ENCODE assay signal across 20 cellular contexts in the genomic region with DNA sequence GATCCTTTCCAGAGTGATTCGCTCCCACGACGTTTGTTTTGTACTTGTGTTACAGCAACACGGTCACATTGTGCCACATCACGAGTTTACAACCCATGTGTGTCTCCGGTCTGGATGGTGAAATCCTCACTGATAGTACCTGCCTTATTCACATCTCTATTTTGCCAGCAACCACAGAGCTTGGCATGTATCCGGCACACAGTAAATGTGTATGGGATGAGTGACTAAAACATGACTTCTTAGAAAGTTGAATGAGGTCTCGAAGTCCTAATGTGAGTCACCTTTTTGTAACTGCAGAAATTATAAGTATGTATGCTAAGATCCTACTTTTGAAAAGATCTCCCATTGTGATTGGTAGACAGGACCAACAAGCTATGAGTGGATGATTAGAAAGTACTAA. TPM values are rescaled to one million over a fixed set of nuclear protein-coding genes. Genes with fewer than 3 reads are reported as not detected.
DNase-seq lines count a peak whose midpoint lies in the region; FAIRE-seq and TF ChIP-seq lines count a peak whose summit lies in the region.
"Had no signal": no experiment of that assay in that cellular context is flagged by ENCODE, and none has a peak within 500 bp of the region (broad histone marks: within the 10 kb centered on the region; RNA-seq: fewer than 3 reads in every experiment).

No MANE protein-coding gene starts in this region.

- intact Hi-C loops in mammary epithelial cell (cut with micrococcal nuclease), result no loop called here
- intact Hi-C loops in ovary (cut with DNase I), result no loop called here

- H3K79me2 ChIP-seq in mammary epithelial cell (ENCODE audit: insufficient read depth, low read length), result no peaks in the 10 kb centered on the region

- H3K9me3 ChIP-seq in mammary epithelial cell (replicated peaks; ENCODE audit: insufficient read depth, low read length) (no peaks in the 10 kb centered on the region), ovary (no peaks in the 10 kb centered on the region)
- H3K9me3 ChIP-seq: SJSA1 had no signal

- TF ChIP-seq EP300 in ovary (IDR thresholded peaks at IDR 0.05), result no peak

- BruUV-seq in mammary epithelial cell (replicated peaks; lab: Mats Ljungman, UMichigan), result no TSS peak

- H3K4me3 ChIP-seq in mammary epithelial cell (replicated peaks in 1 of 3; ENCODE audit: insufficient read depth in 1 of 3, low read depth in 2 of 3, low read length in 3 of 3), result no peak overlapping the region
- H3K4me3 ChIP-seq in ovary, result no peak overlapping the region
- H3K4me3 ChIP-seq: SJSA1 had no signal

- POLR2A ChIA-PET in HEK293T (lab: Yijun Ruan, JAX), result no interaction called here

- CTCF ChIA-PET in mammary epithelial cell (lab: Charles Lee; ENCODE audit: low non-redundant PET) (no interaction called here), HEK293T (lab: Yijun Ruan, JAX) (no interaction called here)

- H3K36me3 ChIP-seq in mammary epithelial cell (ENCODE audit: insufficient read depth, low read length) (no peaks in the 10 kb centered on the region), ovary (no peaks in the 10 kb centered on the region)
- H3K36me3 ChIP-seq: SJSA1 had no signal

- H3K4me1 ChIP-seq in mammary epithelial cell (ENCODE audit: insufficient read depth, low read length) (no peaks in the 10 kb centered on the region), ovary (ENCODE audit: insufficient read depth) (no peaks in the 10 kb centered on the region)
- H3K4me1 ChIP-seq: SJSA1 had no signal

- no peak overlapping the region for H3K4me2 ChIP-seq in mammary epithelial cell (ENCODE audit: insufficient read depth, low read depth, low read length)

- peak; percentile 65 for DNase-seq in HS-5 (ENCODE audit: low read depth)
- peak; percentile 26 for DNase-seq in RKO (ENCODE audit: low spot score)
- peak; percentile 73 for DNase-seq in mammary epithelial cell
- DNase-seq in glomerular visceral epithelial cell (ENCODE audit: extremely low spot score), result peak; percentile 59
- DNase-seq in HEK293T (ENCODE audit: extremely low spot score), result no peak
- DNase-seq in HTR-8/SVneo (ENCODE audit: insufficient read length, low spot score), result no peak
- no peak for DNase-seq in ovary
- DNase-seq in DMS53 (lab: John Stamatoyannopoulos, UW), result no peak
- DNase-seq: AML-193, DMS79, H7, Kasumi-1, NCI-H1105, NCI-H1694 treated with DMSO at 0.1 percent for 48 hours, NCI-H2107, NCI-H2227 treated with DMSO at 0.1 percent for 48 hours, NCI-H524 treated with DMSO at 0.1 percent for 48 hours had no signal

- H3K27ac ChIP-seq in mammary epithelial cell (ENCODE audit: insufficient read depth, low read depth, low read length), result no peak overlapping the region
- H3K27ac ChIP-seq in ovary, result no peak overlapping the region
- H3K27ac ChIP-seq: C4-2B, SJSA1 had no signal

- TF ChIP-seq POLR2A in ovary (IDR thresholded peaks at IDR 0.05), result no peak

- no peak for TF ChIP-seq CTCF in mammary epithelial cell (conservative IDR thresholded peaks at IDR 0.05 in 1 of 2, IDR thresholded peaks at IDR 0.05 in 1 of 2; ENCODE audit: extremely low read depth in 1 of 2, insufficient read depth in 1 of 2, low read depth in 1 of 2, low read length in 2 of 2)
- TF ChIP-seq CTCF in ovary (IDR thresholded peaks at IDR 0.05), result no peak

- in situ Hi-C loops in mammary epithelial cell (cut with MboI; ENCODE audit: low sequenced_read_pairs in 2 of 2), result no loop called here

- WGBS in mammary epithelial cell (ENCODE audit: low coverage, missing lambda C conversion rate), result 68% methylated on average over 8 of the region's 8 CpGs
- 95 to 96% (median 96%) methylated on average over 8 of the region's 8 CpGs for whole genome bisulfite sequencing in ovary, 3 donors

- no peak overlapping the region for H2AFZ ChIP-seq in mammary epithelial cell (ENCODE audit: low read depth, low read length)

- dilution Hi-C loops in mammary epithelial cell (cut with HindIII; ENCODE audit: low sequenced_read_pairs), result no loop called here

- no peak for FAIRE-seq in HTR-8/SVneo (lab: Jason Lieb, UNC)
- FAIRE-seq: D721Med had no signal

- H3K27me3 ChIP-seq in mammary epithelial cell (ENCODE audit: insufficient read depth, low read length) (peaks cover 2% of the 10 kb centered on the region), ovary (no peaks in the 10 kb centered on the region)

- no peak overlapping the region for H3K9ac ChIP-seq in mammary epithelial cell (ENCODE audit: insufficient read depth, low read length)

- H4K20me1 ChIP-seq in mammary epithelial cell (ENCODE audit: insufficient read depth, low read length), result no peaks in the 10 kb centered on the region

TF ChIP-seq in HEK293T, 16 proteins besides CTCF, POLR2A, EP300 and RAD21:
- no peak for TF ChIP-seq CTBP1 (IDR thresholded peaks at IDR 0.05; ENCODE audit: borderline replicate concordance)
- TF ChIP-seq NFRKB (IDR thresholded peaks at IDR 0.05), result no peak
- TF ChIP-seq SP1 (IDR thresholded peaks at IDR 0.05), result no peak
- TF ChIP-seq HDGF (IDR thresholded peaks at IDR 0.05; ENCODE audit: borderline replicate concordance), result no peak
- no peak for TF ChIP-seq FOXK2 (IDR thresholded peaks at IDR 0.05)
- TF ChIP-seq ZNF384 (IDR thresholded peaks at IDR 0.05), result no peak
- no peak for TF ChIP-seq FOXA1 (IDR thresholded peaks at IDR 0.05)
- TF ChIP-seq PKNOX1 (IDR thresholded peaks at IDR 0.05), result no peak
- TF ChIP-seq SUZ12 (IDR thresholded peaks at IDR 0.05), result no peak
- TF ChIP-seq L3MBTL2 (conservative IDR thresholded peaks at IDR 0.05), result no peak
- TF ChIP-seq TARDBP (IDR thresholded peaks at IDR 0.05), result no peak
- no peak for TF ChIP-seq ELF4 (IDR thresholded peaks at IDR 0.05)
- no peak for TF ChIP-seq BHLHE40 (IDR thresholded peaks at IDR 0.05; ENCODE audit: borderline replicate concordance)
- TF ChIP-seq ARNT (IDR thresholded peaks at IDR 0.05), result no peak
- no peak for TF ChIP-seq FOXM1 (IDR thresholded peaks at IDR 0.05; ENCODE audit: borderline replicate concordance)

RNA-seq across cellular contexts. Expression of gene STOX2, which starts 7.5 kb away (rescaled TPM):
- 10 to 100 TPM in 1 of 2 donors, 1 to 10 TPM in 1; 2.5 to 15.5 TPM for total RNA-seq in mammary epithelial cell
- 1.8 TPM for polyA plus RNA-seq in mammary epithelial cell
- not detected for polyA minus RNA-seq in mammary epithelial cell
- 10 to 100 TPM in 3 of 7 donors, 1 to 10 TPM in 4; 2.6 to 16.4 (median 7.7) TPM for total RNA-seq in ovary
- 1 to 10 TPM; 2.2 to 3.8 TPM for polyA plus RNA-seq in ovary

Comparison
In these comparisons a context has a peak if more than half of its experiments do, and no peak if none do; other contexts are left out.
1. DNase-seq: peak in HS-5 (single experiment), RKO (single experiment), mammary epithelial cell (single experiment) and glomerular visceral epithelial cell (single experiment); none in HEK293T (single experiment), HTR-8/SVneo (single experiment), ovary (0 of 5) and DMS53 (single experiment).